Comparison of ENCODE assay signal across 8 cellular contexts in genomic region chr11:71710071-71710704, GRCh38.
DNase-seq lines count a peak whose midpoint lies in the region; ATAC-seq, FAIRE-seq and TF ChIP-seq lines count a peak whose summit lies in the region.
"Not testable (repeated sequence)": the region's sequence is repeated elsewhere in the genome, so short reads cannot be mapped to it uniquely, and the experiment has no call there.

No MANE protein-coding gene starts in this region.

- in situ Hi-C loops in GM12878 (cut with MboI): not testable (repeated sequence)

- H3K4me3 ChIP-seq in HUES64 (ENCODE audit: low read length); GM12878; mucosa of descending colon: not testable (repeated sequence)

- not testable (repeated sequence) for H3K4me2 ChIP-seq in GM12878 (ENCODE audit: control insufficient read depth, insufficient read depth)

- not testable (repeated sequence) for H3K36me3 ChIP-seq in HUES64 (ENCODE audit: insufficient read depth, low read length); GM12878 (ENCODE audit: control insufficient read depth in 2 of 2, insufficient read depth in 2 of 2, low read length in 1 of 2); mucosa of descending colon (ENCODE audit: low read depth)

- TF ChIP-seq EP300 in GM12878 (IDR thresholded peaks at IDR 0.05; ENCODE audit: borderline replicate concordance in 1 of 2, control insufficient read depth in 1 of 2, low read depth in 2 of 2, low read length in 2 of 2): not testable (repeated sequence)

- H3K4me1 Mint-ChIP-seq in CD4-positive, alpha-beta T cell (ENCODE audit: low read depth); activated CD4-positive, alpha-beta memory T cell treated with anti-CD3 and anti-CD28 coated beads, Interleukin-2, amount 10 ng/mL, durations not matched to agents 7 days and 5 days: not testable (repeated sequence)

- not testable (repeated sequence) for H3K27ac Mint-ChIP-seq in CD4-positive, alpha-beta T cell; activated CD4-positive, alpha-beta memory T cell treated with anti-CD3 and anti-CD28 coated beads, Interleukin-2, amount 10 ng/mL, durations not matched to agents 7 days and 5 days

- not testable (repeated sequence) for H3K27me3 ChIP-seq in CD4-positive, alpha-beta T cell (ENCODE audit: control insufficient read depth, insufficient read depth, low read length); HUES64 (ENCODE audit: insufficient read depth, low read length); GM12878 (replicated peaks in 1 of 2; ENCODE audit: control insufficient read depth in 2 of 2, insufficient read depth in 2 of 2, low read length in 1 of 2)

- not testable (repeated sequence) for BruUV-seq in GM12878 (replicated peaks; lab: Mats Ljungman, UMichigan)

- RAD21 ChIA-PET in GM12878 (lab: Charles Lee; ENCODE audit: unreplicated experiment): interaction anchor here (1.2 kb wide), 1 partner anchor 77 kb away, joined by 4 read pairs; no protein-coding TSS in a partner anchor

- POLR2A ChIA-PET in CD4-positive, alpha-beta T cell (lab: Charles Lee); activated CD4-positive, alpha-beta memory T cell treated with anti-CD3 and anti-CD28 coated beads, Interleukin-2, amount 10 ng/mL, durations not matched to agents 7 days and 5 days (lab: Charles Lee); GM12878 (lab: Charles Lee): not testable (repeated sequence)

- H3K9me3 Mint-ChIP-seq in CD4-positive, alpha-beta T cell; activated CD4-positive, alpha-beta memory T cell treated with anti-CD3 and anti-CD28 coated beads, Interleukin-2, amount 10 ng/mL, durations not matched to agents 7 days and 5 days: not testable (repeated sequence)

- not testable (repeated sequence) for H3K79me2 ChIP-seq in GM12878 (ENCODE audit: control insufficient read depth, insufficient read depth, low read length)

- intact Hi-C loops in CD4-positive, alpha-beta T cell (cut with DNase I, micrococcal nuclease); GM12878 (cut with micrococcal nuclease; ENCODE audit: unreplicated experiment); mucosa of descending colon (cut with DNase I, micrococcal nuclease): not testable (repeated sequence)

- TF ChIP-seq CTCF in CD4-positive, alpha-beta T cell (IDR thresholded peaks at IDR 0.05); GM12878 (IDR thresholded peaks at IDR 0.05 in 2 of 3, conservative IDR thresholded peaks at IDR 0.05 in 1 of 3; ENCODE audit: control insufficient read depth in 2 of 3, extremely low read depth in 1 of 3, insufficient read depth in 1 of 3, low read depth in 3 of 3, low read length in 3 of 3); mucosa of descending colon (IDR thresholded peaks at IDR 0.05): not testable (repeated sequence)

- SMC1A ChIA-PET in GM12878 (lab: Charles Lee; ENCODE audit: uncharacterized antibody, unreplicated experiment): not testable (repeated sequence)

- H3K9ac ChIP-seq in HUES64 (ENCODE audit: low read depth, low read length): peak overlapping the region; percentile 16; the same call in 1 of the 2 replicates
- H3K9ac ChIP-seq in GM12878 (ENCODE audit: control insufficient read depth, insufficient read depth, low read length): not testable (repeated sequence)

- not testable (repeated sequence) for H3K4me1 ChIP-seq in HUES64 (ENCODE audit: insufficient read depth, low read length); GM12878 (ENCODE audit: control insufficient read depth, insufficient read depth, low read length); mucosa of descending colon (ENCODE audit: low read depth)

- TF ChIP-seq POLR2A in GM12878 (IDR thresholded peaks at IDR 0.05; ENCODE audit: low read depth, low read length); erythroblast (IDR thresholded peaks at IDR 0.05; ENCODE audit: low read length): not testable (repeated sequence)

- CTCF ChIA-PET in CD4-positive, alpha-beta T cell (lab: Charles Lee); GM12878 (lab: Yijun Ruan, JAX): not testable (repeated sequence)
- CTCF ChIA-PET in activated CD4-positive, alpha-beta memory T cell treated with anti-CD3 and anti-CD28 coated beads, Interleukin-2, amount 10 ng/mL, durations not matched to agents 7 days and 5 days (lab: Charles Lee): interaction anchor here (1.0 kb wide), 1 partner anchor 70 kb away, joined by 3 read pairs; no protein-coding TSS in a partner anchor

- not testable (repeated sequence) for H3K27me3 Mint-ChIP-seq in CD4-positive, alpha-beta T cell; activated CD4-positive, alpha-beta memory T cell treated with anti-CD3 and anti-CD28 coated beads, Interleukin-2, amount 10 ng/mL, durations not matched to agents 7 days and 5 days

- not testable (repeated sequence) for TF ChIP-seq RAD21 in GM12878 (IDR thresholded peaks at IDR 0.05; ENCODE audit: insufficient read depth, low read depth, low read length)

- H3K9me3 ChIP-seq in CD4-positive, alpha-beta T cell (ENCODE audit: control insufficient read depth, low read length); HUES64 (ENCODE audit: insufficient read depth, low read depth, low read length); GM12878 (replicated peaks; ENCODE audit: control insufficient read depth, insufficient read depth, low read length); mucosa of descending colon: not testable (repeated sequence)

- ATAC-seq in CD4-positive, alpha-beta T cell (ENCODE audit: poor library complexity); GM12878; mucosa of descending colon: not testable (repeated sequence)

- not testable (repeated sequence) for H2AFZ ChIP-seq in GM12878 (ENCODE audit: control insufficient read depth, low read depth, low read length)

- peak; percentile 9 to 50 (median 36) for DNase-seq in CD4-positive, alpha-beta T cell
- DNase-seq in SW480 (ENCODE audit: low spot score) (peak; percentile 26), erythroblast (lab: John Stamatoyannopoulos, UW) (peak; percentile 56 to 66), mucosa of descending colon (peak in 2 of 3 donors; percentile 27 to 52)
- DNase-seq in activated CD4-positive, alpha-beta memory T cell treated with anti-CD3 and anti-CD28 coated beads, Interleukin-2, amount 10 ng/mL, durations not matched to agents 7 days and 5 days: peak; percentile 64
- DNase-seq in GM12878 (ENCODE audit: low read depth, low spot score): not testable (repeated sequence)
- peak; percentile 3 to 15 for DNase-seq in stimulated activated CD4-positive, alpha-beta T cell treated with anti-CD3 and anti-CD28 coated beads, Interleukin-15, amount 100 ng/mL, for 1 hour (ENCODE audit: low read depth in 1 of 2, low spot score in 1 of 2)

- WGBS in HUES64: 58% methylated on average over 17 of the region's 17 CpGs
- WGBS in GM12878 (ENCODE audit: insufficient coverage, insufficient replicate concordance, low lambda C conversion rate, missing lambda C conversion rate): 48% methylated on average over 17 of the region's 17 CpGs

- H4K20me1 ChIP-seq in GM12878 (ENCODE audit: control insufficient read depth, insufficient read depth): not testable (repeated sequence)

- H3K4me3 Mint-ChIP-seq in CD4-positive, alpha-beta T cell; activated CD4-positive, alpha-beta memory T cell treated with anti-CD3 and anti-CD28 coated beads, Interleukin-2, amount 10 ng/mL, durations not matched to agents 7 days and 5 days: not testable (repeated sequence)

- not testable (repeated sequence) for FAIRE-seq in GM12878 (lab: Jason Lieb, UNC)

- H3K27ac ChIP-seq in CD4-positive, alpha-beta T cell (ENCODE audit: low read depth, low read length); HUES64 (ENCODE audit: low read depth, low read length); GM12878 (ENCODE audit: control insufficient read depth, insufficient read depth): not testable (repeated sequence)

- H3K36me3 Mint-ChIP-seq in CD4-positive, alpha-beta T cell (ENCODE audit: low read depth); activated CD4-positive, alpha-beta memory T cell treated with anti-CD3 and anti-CD28 coated beads, Interleukin-2, amount 10 ng/mL, durations not matched to agents 7 days and 5 days (ENCODE audit: low read depth): not testable (repeated sequence)

TF ChIP-seq in GM12878, 131 proteins besides CTCF, POLR2A, EP300 and RAD21:
- TF ChIP-seq BMI1 (IDR thresholded peaks at IDR 0.05; ENCODE audit: borderline replicate concordance): peak; percentile 71; the same call in 1 of the 2 replicates
- peak in 1 of 2 experiments; percentile 39; a peak in 1 of 4 replicates for TF ChIP-seq BHLHE40 (IDR thresholded peaks at IDR 0.05; ENCODE audit: borderline replicate concordance in 1 of 2, low read depth in 2 of 2, low read length in 1 of 2)
- TF ChIP-seq NBN (IDR thresholded peaks at IDR 0.05): peak; percentile 13; the same call in 1 of the 2 replicates
- TF ChIP-seq, protein P1, sequence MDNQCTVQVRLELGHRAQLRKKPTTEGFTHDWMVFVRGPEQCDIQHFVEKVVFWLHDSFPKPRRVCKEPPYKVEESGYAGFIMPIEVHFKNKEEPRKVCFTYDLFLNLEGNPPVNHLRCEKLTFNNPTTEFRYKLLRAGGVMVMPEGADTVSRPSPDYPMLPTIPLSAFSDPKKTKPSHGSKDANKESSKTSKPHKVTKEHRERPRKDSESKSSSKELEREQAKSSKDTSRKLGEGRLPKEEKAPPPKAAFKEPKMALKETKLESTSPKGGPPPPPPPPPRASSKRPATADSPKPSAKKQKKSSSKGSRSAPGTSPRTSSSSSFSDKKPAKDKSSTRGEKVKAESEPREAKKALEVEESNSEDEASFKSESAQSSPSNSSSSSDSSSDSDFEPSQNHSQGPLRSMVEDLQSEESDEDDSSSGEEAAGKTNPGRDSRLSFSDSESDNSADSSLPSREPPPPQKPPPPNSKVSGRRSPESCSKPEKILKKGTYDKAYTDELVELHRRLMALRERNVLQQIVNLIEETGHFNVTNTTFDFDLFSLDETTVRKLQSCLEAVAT (IDR thresholded peaks at IDR 0.05): peak; percentile 70; the same call in 1 of the 2 replicates
